ENCODE assay signal across 16 cellular contexts in the genomic region with DNA sequence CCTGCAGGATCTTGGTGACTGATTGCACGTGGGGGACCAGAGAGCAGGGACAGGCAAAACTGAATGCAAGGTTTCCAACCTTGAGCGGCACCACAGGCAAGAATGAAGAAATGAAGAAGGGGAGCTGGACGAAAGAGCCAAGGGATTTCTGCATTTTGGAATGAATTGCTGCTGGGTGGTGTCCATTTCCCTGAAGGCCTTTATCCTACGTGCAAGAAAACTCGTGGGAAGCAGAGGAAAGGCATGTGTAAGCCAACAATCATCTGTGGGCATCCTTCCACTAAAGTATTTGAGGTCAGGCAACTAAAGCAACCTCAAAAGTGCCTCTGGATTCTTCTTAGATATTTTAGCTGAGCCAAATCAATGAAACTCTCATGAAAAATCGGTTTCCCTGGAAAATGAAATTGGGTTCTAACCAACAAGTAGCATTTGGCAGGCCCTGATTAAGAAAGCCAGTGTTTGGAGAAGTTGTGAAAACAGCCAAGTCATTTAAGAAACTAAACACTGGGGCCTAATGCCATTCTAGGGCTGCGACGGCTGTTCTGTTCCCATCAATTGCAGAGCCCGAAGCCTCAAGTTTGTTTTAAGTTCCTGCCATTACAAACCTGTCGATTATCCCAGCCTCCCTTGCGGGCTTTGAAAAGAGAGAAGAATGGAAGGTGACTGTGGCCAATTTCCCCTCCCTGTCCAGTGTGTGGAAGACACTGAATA. TPM values are rescaled to one million over a fixed set of nuclear protein-coding genes. Genes with fewer than 3 reads are reported as not detected.
DNase-seq lines count a peak whose midpoint lies in the region; TF ChIP-seq lines count a peak whose summit lies in the region.
"Had no signal": no experiment of that assay in that cellular context is flagged by ENCODE, and none has a peak within 500 bp of the region (broad histone marks: within the 10 kb centered on the region; RNA-seq: fewer than 3 reads in every experiment).

No MANE protein-coding gene starts in this region.

- DNase-seq in AG04450 (ENCODE audit: low read depth, low spot score) (peak; percentile 32), HFFc6 (peak; percentile 73), chondrocyte (ENCODE audit: low spot score) (no peak), osteoblast (ENCODE audit: insufficient read length, low spot score, missing footprints) (peak; percentile 92), iPS-NIHi7 (ENCODE audit: extremely low spot score) (no peak), neuronal stem cell (ENCODE audit: low spot score) (no peak), glomerular visceral epithelial cell (ENCODE audit: extremely low spot score) (no peak), vagina (ENCODE audit: extremely low spot score in 2 of 2) (no peak)
- DNase-seq: activated CD8-positive, alpha-beta T cell treated with anti-CD3 and anti-CD28 coated beads for 36 hours; activated effector memory CD4-positive, alpha-beta T cell treated with Interleukin-2 at 50 U/mL for 16 hours; GOT3; Karpas-422; lower lobe of right lung; NCI-H2029 treated with DMSO at 0.1 percent for 48 hours had no signal

- H2BK5ac ChIP-seq in neuronal stem cell (ENCODE audit: low read length) = no peak overlapping the region

- POLR2A ChIA-PET in AG04450 (lab: Yijun Ruan, JAX) = no interaction called here

- TF ChIP-seq POLR2A in vagina (IDR thresholded peaks at IDR 0.05) = no peak

- no peak overlapping the region for H2BK120ac ChIP-seq in neuronal stem cell (ENCODE audit: low read depth, low read length)

- H3K9me3 Mint-ChIP-seq in HFFc6 (no peaks in the 10 kb centered on the region), chondrocyte (ENCODE audit: low read depth) (peaks cover 2% of the 10 kb centered on the region)
- H3K9me3 Mint-ChIP-seq: activated CD8-positive, alpha-beta T cell treated with anti-CD3 and anti-CD28 coated beads for 36 hours had no signal

- H3K9me3 ChIP-seq in AG04450 (ENCODE audit: control insufficient read depth, insufficient read depth, low read length) (no peaks in the 10 kb centered on the region; the same call in 1 of the 2 replicates), osteoblast (ENCODE audit: low read depth, low read length) (no peaks in the 10 kb centered on the region), neuronal stem cell (replicated peaks in 1 of 2; ENCODE audit: control insufficient read depth in 2 of 2, insufficient read depth in 1 of 2, low read depth in 1 of 2, low read length in 2 of 2) (no peaks in the 10 kb centered on the region), vagina (no peaks in the 10 kb centered on the region)
- H3K9me3 ChIP-seq: lower lobe of right lung, SJSA1 had no signal

- H3K36me3 ChIP-seq in osteoblast (ENCODE audit: insufficient read depth, low read length) = no peaks in the 10 kb centered on the region
- no peaks in the 10 kb centered on the region for H3K36me3 ChIP-seq in neuronal stem cell (replicated peaks in 1 of 2; ENCODE audit: control insufficient read depth in 2 of 2, insufficient read depth in 2 of 2, low read length in 2 of 2)
- H3K36me3 ChIP-seq in vagina = no peaks in the 10 kb centered on the region
- H3K36me3 ChIP-seq: BLaER1 treated with 17β-estradiol and CSF1 and Interleukin-3, amounts not matched to agents 10 nM and 100 nM; lower lobe of right lung; SJSA1 had no signal

- H3K27me3 Mint-ChIP-seq in HFFc6 (ENCODE audit: insufficient read depth) (peaks cover 5% of the 10 kb centered on the region), chondrocyte (ENCODE audit: low read depth) (no peaks in the 10 kb centered on the region)

- peaks cover 73% of the 10 kb centered on the region for H3K4me1 ChIP-seq in osteoblast (ENCODE audit: insufficient read depth, low read length)
- H3K4me1 ChIP-seq in neuronal stem cell (ENCODE audit: control insufficient read depth in 2 of 2, insufficient read depth in 1 of 2, low read depth in 1 of 2, low read length in 2 of 2) = peaks cover 0 to 3% of the 10 kb centered on the region in 2 donors
- H3K4me1 ChIP-seq in vagina = peaks cover 25% of the 10 kb centered on the region

- no peak overlapping the region for H3K18ac ChIP-seq in neuronal stem cell (ENCODE audit: low read length)

- H2AK5ac ChIP-seq in neuronal stem cell (ENCODE audit: low read depth, low read length) = no peak overlapping the region

- H3K79me1 ChIP-seq in neuronal stem cell (ENCODE audit: low read depth, low read length) = no peaks in the 10 kb centered on the region

- H3K4me3 ChIP-seq in AG04450 (ENCODE audit: low read depth, low read length) (no peak overlapping the region), osteoblast (ENCODE audit: insufficient read depth, low read length) (peak overlapping the region; percentile 18), neuronal stem cell (ENCODE audit: low read length in 2 of 2) (no peak overlapping the region), vagina (no peak overlapping the region)
- H3K4me3 ChIP-seq: BLaER1 treated with 17β-estradiol and CSF1 and Interleukin-3, amounts not matched to agents 10 nM and 100 nM; lower lobe of right lung; SJSA1 had no signal

- H3K4me1 Mint-ChIP-seq in HFFc6 (ENCODE audit: low read depth) = peaks cover 65% of the 10 kb centered on the region
- H3K4me1 Mint-ChIP-seq in chondrocyte (ENCODE audit: low read depth) = peaks cover 91% of the 10 kb centered on the region

- no peak overlapping the region for H3K9ac ChIP-seq in neuronal stem cell (ENCODE audit: low read depth, low read length, poor library complexity)
- H3K9ac ChIP-seq: BLaER1 treated with 17β-estradiol and CSF1 and Interleukin-3, amounts not matched to agents 10 nM and 100 nM had no signal

- no peak overlapping the region for H2BK12ac ChIP-seq in neuronal stem cell (ENCODE audit: low read length)

- no peaks in the 10 kb centered on the region for H3K36me3 Mint-ChIP-seq in HFFc6 (ENCODE audit: low read depth)
- peaks cover 1% of the 10 kb centered on the region for H3K36me3 Mint-ChIP-seq in chondrocyte (ENCODE audit: low read depth)

- intact Hi-C loops in vagina (cut with DNase I) = no loop called here

- H3K23ac ChIP-seq in neuronal stem cell (ENCODE audit: low read depth, low read length, poor library complexity) = no peak overlapping the region

- H3K4me2 ChIP-seq in osteoblast (ENCODE audit: insufficient read depth, low read length) (peak overlapping the region; percentile 49), neuronal stem cell (ENCODE audit: insufficient read depth, low read length, poor library complexity, severe bottlenecking) (no peak overlapping the region)

- no peak overlapping the region for H4K91ac ChIP-seq in neuronal stem cell (ENCODE audit: low read depth, low read length, poor library complexity)

- no peak overlapping the region for H3K4ac ChIP-seq in neuronal stem cell (ENCODE audit: low read length)

- H2BK15ac ChIP-seq in neuronal stem cell (ENCODE audit: low read length) = no peak overlapping the region

- H3K27me3 ChIP-seq in AG04450 (ENCODE audit: control insufficient read depth, insufficient read depth, low read length) (no peaks in the 10 kb centered on the region), osteoblast (ENCODE audit: insufficient read depth, low read length) (no peaks in the 10 kb centered on the region), neuronal stem cell (ENCODE audit: control insufficient read depth in 3 of 3, insufficient read depth in 3 of 3, low read depth in 1 of 3, low read length in 3 of 3) (peaks cover 0 to 54% (median 8%) of the 10 kb centered on the region in 3 experiments), vagina (no peaks in the 10 kb centered on the region)
- H3K27me3 ChIP-seq: SJSA1 had no signal

- H4K8ac ChIP-seq in neuronal stem cell (ENCODE audit: low read depth, low read length) = no peak overlapping the region

- CTCF ChIA-PET in AG04450 (lab: Charles Lee) = interaction anchor here (1.8 to 2.3 kb wide), 2 partner anchors 34 to 79 kb away, joined by 8 read pairs; no protein-coding TSS in a partner anchor

- peaks cover 7% of the 10 kb centered on the region for H3K79me2 ChIP-seq in osteoblast (ENCODE audit: insufficient read depth, low read length)

- H3K14ac ChIP-seq in neuronal stem cell (ENCODE audit: low read length) = no peak overlapping the region

- no CpG with 5 or more reads among the region's 11 CpGs for WGBS in neuronal stem cell (ENCODE audit: extremely low coverage in 2 of 2, insufficient read length in 2 of 2, insufficient replicate concordance in 1 of 2), 2 donors

- peak overlapping the region; percentile 68 for H3K27ac Mint-ChIP-seq in HFFc6
- peak overlapping the region; percentile 89 for H3K27ac Mint-ChIP-seq in chondrocyte (ENCODE audit: unreplicated experiment)
- H3K27ac Mint-ChIP-seq: activated CD8-positive, alpha-beta T cell treated with anti-CD3 and anti-CD28 coated beads for 36 hours had no signal

- no peak overlapping the region for H2AFZ ChIP-seq in osteoblast (ENCODE audit: low read length)
- no peak overlapping the region for H2AFZ ChIP-seq in neuronal stem cell (ENCODE audit: low read length)

- no peak overlapping the region for H3K4me3 Mint-ChIP-seq in HFFc6
- no peak overlapping the region for H3K4me3 Mint-ChIP-seq in chondrocyte (ENCODE audit: unreplicated experiment)
- H3K4me3 Mint-ChIP-seq: activated CD8-positive, alpha-beta T cell treated with anti-CD3 and anti-CD28 coated beads for 36 hours had no signal

- H3K27ac ChIP-seq in AG04450 (ENCODE audit: low read depth, low read length) (no peak overlapping the region), osteoblast (ENCODE audit: low read depth, low read length) (peak overlapping the region; percentile 100), neuronal stem cell (replicated peaks; ENCODE audit: low read length) (no peak overlapping the region), vagina (no peak overlapping the region)
- H3K27ac ChIP-seq: BLaER1 treated with 17β-estradiol and CSF1 and Interleukin-3, amounts not matched to agents 10 nM and 100 nM; lower lobe of right lung; SJSA1 had no signal

- TF ChIP-seq CTCF in AG04450 (IDR thresholded peaks at IDR 0.05; ENCODE audit: low read depth, low read length) (no peak), HFFc6 (IDR thresholded peaks at IDR 0.05) (no peak), chondrocyte (IDR thresholded peaks at IDR 0.05) (no peak), osteoblast (IDR thresholded peaks at IDR 0.05; ENCODE audit: extremely low read depth, low read depth, low read length) (no peak), vagina (IDR thresholded peaks at IDR 0.05) (no peak)

- H4K20me1 ChIP-seq in osteoblast (ENCODE audit: insufficient read depth, low read length) = no peaks in the 10 kb centered on the region
- H4K20me1 ChIP-seq: BLaER1 treated with 17β-estradiol and CSF1 and Interleukin-3, amounts not matched to agents 10 nM and 100 nM had no signal

RNA-seq across cellular contexts. Expression of a gene that starts 4.7 kb away (rescaled TPM):
- 2,219 and 2,576 TPM in 2 replicates for polyA plus RNA-seq in AG04450 (2011; rRNA removed)
- polyA minus RNA-seq in AG04450 (2011; rRNA and poly(A)+ RNA removed) = 1,062 and 1,253 TPM in 2 replicates
- total RNA-seq in HFFc6 (2021; fragmentation: NEBNext Ultra II Directional; extraction: Animal tissue kit (Norgen Biotek cat#: 25700)) = 100 to 1,000 TPM; 529 to 911 (median 784) TPM
- total RNA-seq in chondrocyte (491 to 631 TPM (median 620 TPM) in 3 replicates), osteoblast (1,700 and 2,120 TPM in 2 replicates), vagina (43.2 TPM)
- polyA plus RNA-seq in neuronal stem cell (2013, experiment 1 of 2) = 6.5 TPM
- 6.3 TPM for polyA plus RNA-seq in neuronal stem cell (2013, experiment 2 of 2)
- total RNA-seq: activated CD8-positive, alpha-beta T cell treated with anti-CD3 and anti-CD28 coated beads for 36 hours had no signal

Comparison
In these comparisons a context has a peak if more than half of its experiments do, and no peak if none do; other contexts are left out.
1. DNase-seq: peak in AG04450 (single experiment), HFFc6 (single experiment) and osteoblast (single experiment); none in chondrocyte (single experiment), iPS-NIHi7 (single experiment), neuronal stem cell (single experiment), glomerular visceral epithelial cell (single experiment) and vagina (0 of 2).
2. RNA of a gene that starts 4.7 kb away (total RNA-seq): 1,700 to 2,120 TPM in osteoblast, 529 to 911 TPM in HFFc6 and 491 to 631 TPM in chondrocyte; 43.2 TPM in vagina (single experiment); every median in the first group is over 10 times any median in the second.